Comparison of ENCODE assay signal across 18 cellular contexts in the genomic region with DNA sequence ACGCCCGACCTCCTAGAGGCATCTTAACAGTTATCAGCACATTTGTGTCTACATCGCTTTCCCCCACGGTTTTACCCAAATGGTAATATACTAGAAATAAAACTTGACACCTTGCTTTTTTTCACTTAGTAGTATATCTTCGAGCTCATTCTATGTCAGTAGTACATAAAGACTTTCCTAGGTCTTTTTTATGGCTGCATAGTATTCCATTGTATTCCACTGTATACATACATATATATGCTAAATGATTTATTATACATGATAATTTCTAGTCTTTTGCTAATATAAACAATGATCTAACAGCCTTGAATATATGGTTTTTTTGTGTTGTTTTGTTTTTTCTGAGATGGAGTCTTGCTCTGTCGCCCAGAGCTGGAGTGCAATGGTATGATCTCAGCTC. TPM values are rescaled to one million over a fixed set of nuclear protein-coding genes. Genes with fewer than 3 reads are reported as not detected.
DNase-seq lines count a peak whose midpoint lies in the region; FAIRE-seq and TF ChIP-seq lines count a peak whose summit lies in the region.
"Had no signal": no experiment of that assay in that cellular context is flagged by ENCODE, and none has a peak within 500 bp of the region (broad histone marks: within the 10 kb centered on the region; RNA-seq: fewer than 3 reads in every experiment).

No MANE protein-coding gene starts in this region.

- H2AFZ ChIP-seq in astrocyte (ENCODE audit: low read depth, low read length): no peak overlapping the region
- H2AFZ ChIP-seq: GM23248 had no signal

- H3K27me3 ChIP-seq in astrocyte (ENCODE audit: insufficient read depth, low read length) (no peaks in the 10 kb centered on the region), dorsolateral prefrontal cortex (no peaks in the 10 kb centered on the region), rectal smooth muscle tissue (ENCODE audit: control insufficient read depth, insufficient read depth, low read length) (no peaks in the 10 kb centered on the region)

- DNase-seq in astrocyte (ENCODE audit: low read depth) (no peak), dorsolateral prefrontal cortex (no peak), GM19240 (ENCODE audit: insufficient read length, low spot score) (no peak), MV-4-11 (lab: John Stamatoyannopoulos, UW) (no peak), NCI-H2107 treated with DMSO at 0.1 percent for 48 hours (lab: John Stamatoyannopoulos, UW; ENCODE audit: unreplicated experiment) (no peak)
- DNase-seq: C1 segment of cervical spinal cord; Calu3; CD4-positive, alpha-beta memory T cell; COR-L47; DMS53; DMS79 treated with DMSO at 0.1 percent for 48 hours; GF-D8; GM23248; H7; HCEC 1CT had no signal

- TF ChIP-seq CTCF in astrocyte (IDR thresholded peaks at IDR 0.05; ENCODE audit: insufficient read depth, low read depth, low read length) (no peak), dorsolateral prefrontal cortex (IDR thresholded peaks at IDR 0.05 in 54 of 56, conservative IDR thresholded peaks at IDR 0.05 in 2 of 56; ENCODE audit: low read depth in 1 of 56, partially characterized antibody in 56 of 56) (no peak)

- no peak overlapping the region for H3K4me3 Mint-ChIP-seq in astrocyte (ENCODE audit: unreplicated experiment)
- H3K4me3 Mint-ChIP-seq: CD4-positive, alpha-beta memory T cell had no signal

- H3K9ac ChIP-seq in astrocyte (ENCODE audit: low read length) (no peak overlapping the region), rectal smooth muscle tissue (ENCODE audit: low read length) (no peak overlapping the region)
- H3K9ac ChIP-seq: GM23248 had no signal

- peaks cover 2% of the 10 kb centered on the region for H3K9me3 Mint-ChIP-seq in astrocyte (ENCODE audit: unreplicated experiment)

- no peaks in the 10 kb centered on the region for H3K9me3 ChIP-seq in astrocyte (ENCODE audit: insufficient read depth, low read depth, low read length)

- peaks cover 7% of the 10 kb centered on the region for H3K36me3 Mint-ChIP-seq in astrocyte (ENCODE audit: low read depth, unreplicated experiment)

- H3K27ac Mint-ChIP-seq in astrocyte (ENCODE audit: unreplicated experiment): peak overlapping the region; percentile 26
- H3K27ac Mint-ChIP-seq: CD4-positive, alpha-beta memory T cell had no signal

- no peaks in the 10 kb centered on the region for H3K4me1 ChIP-seq in astrocyte (ENCODE audit: insufficient read depth, low read length)
- peaks cover 11% of the 10 kb centered on the region for H3K4me1 ChIP-seq in rectal smooth muscle tissue (ENCODE audit: control insufficient read depth, insufficient read depth, low read length)

- H3K27ac ChIP-seq in astrocyte (ENCODE audit: low read depth, low read length) (no peak overlapping the region), dorsolateral prefrontal cortex (peak overlapping the region in 44 of 59 donors; percentile 14 to 99 (median 92)), rectal smooth muscle tissue (ENCODE audit: low read depth, low read length) (peak overlapping the region; percentile 18)
- H3K27ac ChIP-seq: GM23248 had no signal

- H3K36me3 ChIP-seq in astrocyte (ENCODE audit: insufficient read depth, low read length) (peaks cover 18% of the 10 kb centered on the region), rectal smooth muscle tissue (ENCODE audit: control insufficient read depth, insufficient read depth, low read length) (peaks cover 27% of the 10 kb centered on the region)

- H3K4me2 ChIP-seq in astrocyte (ENCODE audit: low read length): no peak overlapping the region

- intact Hi-C loops in dorsolateral prefrontal cortex (cut with DNase I): no loop called here

- H3K4me1 Mint-ChIP-seq in astrocyte (ENCODE audit: low read depth, unreplicated experiment): peaks cover 4% of the 10 kb centered on the region
- H3K4me1 Mint-ChIP-seq: CD4-positive, alpha-beta memory T cell had no signal

- FAIRE-seq in astrocyte (lab: Jason Lieb, UNC): no peak
- FAIRE-seq: GM12892, H1 had no signal

- H3K4me3 ChIP-seq in astrocyte (ENCODE audit: insufficient read depth, low read depth, low read length) (no peak overlapping the region), dorsolateral prefrontal cortex (no peak overlapping the region), rectal smooth muscle tissue (ENCODE audit: low read length) (no peak overlapping the region)
- H3K4me3 ChIP-seq: GM23248 had no signal

- no peaks in the 10 kb centered on the region for H4K20me1 ChIP-seq in astrocyte (ENCODE audit: insufficient read depth, low read length)

- no peaks in the 10 kb centered on the region for H3K27me3 Mint-ChIP-seq in astrocyte (ENCODE audit: low read depth, unreplicated experiment)
- H3K27me3 Mint-ChIP-seq: CD4-positive, alpha-beta memory T cell had no signal

- H3K79me2 ChIP-seq in astrocyte (ENCODE audit: insufficient read depth, low read length): no peaks in the 10 kb centered on the region

RNA-seq across cellular contexts. Expression of gene DLAT, which starts 34.8 kb away (rescaled TPM):
- total RNA-seq in astrocyte: 31.8 and 34.2 TPM in 2 replicates
- total RNA-seq in dorsolateral prefrontal cortex: 10 to 100 TPM; 19.8 to 50.8 (median 37.3) TPM

RNA-seq across cellular contexts. Expression of gene DIXDC1, which starts 53.2 kb away (rescaled TPM):
- total RNA-seq in astrocyte (16.5 and 17.3 TPM in 2 replicates), dorsolateral prefrontal cortex (10 to 100 TPM; 32.0 to 84.9 (median 55.1) TPM)
